ENCODE assay signal across 13 cellular contexts in the genomic region with DNA sequence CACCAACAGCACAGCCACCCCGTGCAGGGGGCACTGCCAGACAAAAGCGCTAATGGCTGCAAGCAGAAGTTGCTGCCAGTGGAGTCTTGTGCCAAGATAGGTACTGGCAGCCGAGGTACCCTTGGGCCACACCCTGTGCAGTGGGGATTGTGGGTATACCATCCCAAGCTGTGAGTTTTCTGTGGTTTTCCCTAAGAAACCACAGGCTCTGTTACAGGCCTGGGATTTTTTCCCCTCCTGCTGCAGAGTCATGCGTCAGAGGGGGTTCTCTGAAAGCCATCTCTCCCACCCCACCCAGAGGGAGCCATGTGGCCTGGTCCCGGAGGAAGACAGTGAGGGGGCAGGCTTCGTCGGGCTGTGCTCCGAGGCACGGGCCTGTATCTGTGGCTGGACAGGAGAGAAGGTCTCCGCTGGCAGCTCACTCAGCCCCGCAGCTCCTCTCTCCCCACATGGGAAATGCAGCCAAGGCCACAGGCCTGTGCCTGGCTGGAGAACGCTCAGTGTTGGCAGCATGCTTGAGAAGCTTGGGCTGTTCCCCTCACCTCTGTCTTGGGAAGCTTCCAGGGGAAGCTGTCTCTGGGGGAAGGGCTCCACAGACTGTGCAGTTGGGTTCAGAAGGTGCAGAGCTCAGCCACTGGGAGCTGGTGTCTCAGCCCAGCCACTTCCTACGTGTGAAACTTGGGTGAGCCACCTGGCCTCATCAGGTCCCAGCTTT. TPM values are rescaled to one million over a fixed set of nuclear protein-coding genes. Genes with fewer than 3 reads are reported as not detected.
DNase-seq lines count a peak whose midpoint lies in the region; ATAC-seq and TF ChIP-seq lines count a peak whose summit lies in the region.
"Had no signal": no experiment of that assay in that cellular context is flagged by ENCODE, and none has a peak within 500 bp of the region (broad histone marks: within the 10 kb centered on the region; RNA-seq: fewer than 3 reads in every experiment).

No MANE protein-coding gene starts in this region.

- ATAC-seq in HG03460 (IDR thresholded peaks at IDR 0.05; ENCODE audit: unreplicated experiment) = no peak
- no peak for ATAC-seq in GM19035 (IDR thresholded peaks at IDR 0.05; ENCODE audit: unreplicated experiment)
- ATAC-seq: stimulated activated effector memory CD8-positive, alpha-beta T cell treated with anti-CD3 and anti-CD28 coated beads, Interleukin-12 subunit alpha, Interleukin-12 subunit beta, amount 100 ng/mL, for 72 hours had no signal

- TF ChIP-seq CTCF in AG04449 (IDR thresholded peaks at IDR 0.05; ENCODE audit: insufficient read depth, low read length, missing control alignments) (no peak), cardiac fibroblast (IDR thresholded peaks at IDR 0.05; ENCODE audit: low read depth, low read length) (no peak)

- POLR2A ChIA-PET in AG04449 (lab: Yijun Ruan, JAX) = interaction anchor here (0.9 to 2.0 kb wide), 2 partner anchors 20 to 374 kb away, joined by 3 to 7 read pairs; no protein-coding TSS in a partner anchor

- DNase-seq in AG04449 (ENCODE audit: low read depth, low spot score) (peak; percentile 61), KBM-7 (peak; percentile 43), cardiac fibroblast (ENCODE audit: low read depth in 2 of 2) (peak; percentile 65 to 80), mucosa of gallbladder (ENCODE audit: low spot score) (peak; percentile 47), NCI-H524 treated with DMSO at 0.1 percent for 48 hours (lab: John Stamatoyannopoulos, UW) (no peak), NCI-H345 treated with DMSO at 0.1 percent for 48 hours (lab: John Stamatoyannopoulos, UW; ENCODE audit: unreplicated experiment) (no peak)
- DNase-seq: activated CD4-positive, alpha-beta T cell treated with anti-CD3 and anti-CD28 coated beads, Interleukin-2, amount 10 ng/mL, durations not matched to agents 24 days and 14 days; Calu3; colonic mucosa; naive B cell had no signal

- in situ Hi-C loops in KBM-7 (cut with MboI; ENCODE audit: low pct_unique_long_range_greater_than_20kb, low sequenced_read_pairs) = no loop called here

- CTCF ChIA-PET in AG04449 (lab: Yijun Ruan, JAX) = interaction anchor here (0.5 to 3.8 kb wide), 13 partner anchors 8 to 363 kb away, joined by 3 to 16 read pairs (median 4); a partner anchor contains a TSS

- H3K4me3 ChIP-seq in AG04449 (ENCODE audit: low read depth, low read length) (no peak overlapping the region), cardiac fibroblast (replicated peaks in 1 of 2; ENCODE audit: low read depth in 2 of 2, low read length in 2 of 2) (no peak overlapping the region)
- H3K4me3 ChIP-seq: colonic mucosa had no signal

RNA-seq across cellular contexts. Expression of a gene that starts 42.5 kb away (rescaled TPM):
- total RNA-seq in mucosa of gallbladder = 1.3 TPM

RNA-seq across cellular contexts. Expression of a gene that starts 54.0 kb away (rescaled TPM):
- 28.1 TPM for total RNA-seq in mucosa of gallbladder

Comparison
In these comparisons a context has a peak if more than half of its experiments do, and no peak if none do; other contexts are left out.
1. DNase-seq: peak in AG04449 (single experiment), KBM-7 (single experiment), cardiac fibroblast (2 of 2) and mucosa of gallbladder (single experiment); none in NCI-H524 treated with DMSO at 0.1 percent for 48 hours (single experiment) and NCI-H345 treated with DMSO at 0.1 percent for 48 hours (single experiment).